1 cellular context compared by ENCODE assay signal in the genomic region with DNA sequence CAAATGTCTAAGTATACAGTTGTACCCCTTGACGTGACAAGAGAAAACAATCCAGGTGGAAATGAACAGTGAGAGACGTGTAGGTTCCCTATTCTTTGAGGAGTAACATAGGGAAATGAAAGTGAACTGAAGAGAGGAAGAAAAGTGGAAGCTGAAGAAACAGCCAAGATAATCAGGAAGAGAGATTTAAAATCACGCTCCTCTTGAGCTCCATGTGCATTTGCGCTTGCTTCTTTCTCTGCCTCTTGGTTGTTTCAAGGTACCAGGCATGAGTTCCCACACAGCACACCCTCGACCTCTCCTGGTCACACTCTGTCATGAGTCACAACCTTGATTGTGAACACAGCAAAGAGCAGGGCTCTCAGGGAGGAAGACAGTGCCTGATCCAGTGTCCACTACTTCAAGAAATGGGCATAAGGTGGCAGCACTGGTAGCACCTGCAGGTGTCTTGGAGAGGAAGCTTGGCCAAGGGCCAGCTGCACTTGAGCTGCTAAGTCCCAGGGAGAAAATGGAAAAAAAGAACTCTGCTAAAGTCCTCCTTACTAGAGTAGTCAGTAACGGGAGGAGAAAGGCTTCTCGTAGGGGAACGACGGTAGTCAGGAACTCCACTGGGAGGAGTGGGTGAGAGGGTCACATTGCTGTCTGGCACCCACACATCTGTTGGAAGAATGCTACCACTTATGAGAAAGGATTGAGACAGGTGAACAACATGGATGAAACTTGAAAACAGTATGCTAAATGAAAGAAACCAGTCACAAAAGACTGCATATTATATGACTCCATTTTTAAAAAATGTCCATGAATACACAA.
A peak's percentile ranks its signal among the peaks of the same experiment; 100 is the strongest.
TF ChIP-seq lines count a peak whose summit lies in the region.

No MANE protein-coding gene starts in this region.

TF ChIP-seq in HepG2, 621 proteins besides CTCF, POLR2A, EP300 and RAD21 (continued from another document and continues in another):
- TF ChIP-seq, protein P1, sequence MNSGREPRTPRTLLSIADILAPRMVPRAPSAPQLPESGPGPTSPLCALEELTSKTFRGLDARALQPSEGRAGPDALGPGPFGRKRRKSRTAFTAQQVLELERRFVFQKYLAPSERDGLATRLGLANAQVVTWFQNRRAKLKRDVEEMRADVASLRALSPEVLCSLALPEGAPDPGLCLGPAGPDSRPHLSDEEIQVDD (CRISPR knock-in tag; IDR thresholded peaks at IDR 0.05; ENCODE audit: borderline replicate concordance): no peak
- TF ChIP-seq ZNF326 (CRISPR knock-in tag; IDR thresholded peaks at IDR 0.05; ENCODE audit: borderline replicate concordance) (no peak), ZNF501 (CRISPR knock-in tag; IDR thresholded peaks at IDR 0.05) (no peak), SCMH1 (CRISPR knock-in tag; IDR thresholded peaks at IDR 0.05; ENCODE audit: borderline replicate concordance) (no peak), FOXP1 (IDR thresholded peaks at IDR 0.05) (no peak), FOXP1 (CRISPR knock-in tag; IDR thresholded peaks at IDR 0.05) (0 out of 2 replicates have a peak, but pooled peaks have one; percentile 19), RAD51 (IDR thresholded peaks at IDR 0.05; ENCODE audit: borderline replicate concordance) (no peak), ZNF430 (CRISPR knock-in tag; IDR thresholded peaks at IDR 0.05) (no peak), ASH2L (IDR thresholded peaks at IDR 0.05; ENCODE audit: insufficient read length, low read depth, low read length) (no peak), ZNF382 (CRISPR knock-in tag; IDR thresholded peaks at IDR 0.05; ENCODE audit: borderline replicate concordance) (no peak), TP53 (CRISPR knock-in tag; conservative IDR thresholded peaks at IDR 0.05) (no peak), ZNF589 (CRISPR knock-in tag; conservative IDR thresholded peaks at IDR 0.05) (no peak), HDAC6 (IDR thresholded peaks at IDR 0.05; ENCODE audit: low read depth, low read length) (no peak), NFE2 (CRISPR knock-in tag; IDR thresholded peaks at IDR 0.05) (no peak), FOXA1 (IDR thresholded peaks at IDR 0.05) (no peak), FOXA1 (CRISPR knock-in tag; IDR thresholded peaks at IDR 0.05) (peak; percentile 44), KLF6 (CRISPR knock-in tag; IDR thresholded peaks at IDR 0.05) (no peak), ZNF235 (CRISPR knock-in tag; IDR thresholded peaks at IDR 0.05; ENCODE audit: borderline replicate concordance) (no peak), ZNF792 (CRISPR knock-in tag; IDR thresholded peaks at IDR 0.05) (0 out of 2 replicates have a peak, but pooled peaks have one; percentile 30), CBX5 (CRISPR knock-in tag; IDR thresholded peaks at IDR 0.05; ENCODE audit: borderline replicate concordance) (peak; percentile 53; the same call in 1 of the 2 replicates), GZF1 (CRISPR knock-in tag; IDR thresholded peaks at IDR 0.05) (no peak), RORA (CRISPR knock-in tag; IDR thresholded peaks at IDR 0.05) (no peak), MTF2 (CRISPR knock-in tag; IDR thresholded peaks at IDR 0.05; ENCODE audit: borderline replicate concordance) (no peak), ZNF24 (IDR thresholded peaks at IDR 0.05) (no peak), ZNF431 (CRISPR knock-in tag; IDR thresholded peaks at IDR 0.05; ENCODE audit: borderline replicate concordance, low read depth) (no peak), TSC22D2 (CRISPR knock-in tag; IDR thresholded peaks at IDR 0.05; ENCODE audit: borderline replicate concordance) (no peak; the same call in 1 of the 2 replicates), EED (CRISPR knock-in tag; IDR thresholded peaks at IDR 0.05) (no peak), ZNF530 (CRISPR knock-in tag; IDR thresholded peaks at IDR 0.05; ENCODE audit: low read depth) (no peak), KLF12 (CRISPR knock-in tag; IDR thresholded peaks at IDR 0.05; ENCODE audit: borderline replicate concordance) (no peak), CCDC6 (CRISPR knock-in tag; IDR thresholded peaks at IDR 0.05) (0 out of 2 replicates have a peak, but pooled peaks have one; percentile 24), FOXM1 (CRISPR knock-in tag; IDR thresholded peaks at IDR 0.05) (no peak), DMAP1 (CRISPR knock-in tag; IDR thresholded peaks at IDR 0.05) (no peak), ZNF329 (CRISPR knock-in tag; IDR thresholded peaks at IDR 0.05; ENCODE audit: low read depth) (no peak), NPAS2 (CRISPR knock-in tag; IDR thresholded peaks at IDR 0.05; ENCODE audit: borderline replicate concordance) (no peak), ZNF331 (CRISPR knock-in tag; IDR thresholded peaks at IDR 0.05) (peak; percentile 39; the same call in 1 of the 2 replicates), ZFP62 (CRISPR knock-in tag; IDR thresholded peaks at IDR 0.05) (no peak), ZSCAN30 (CRISPR knock-in tag; IDR thresholded peaks at IDR 0.05) (no peak), XRCC5 (optimal IDR thresholded peaks at IDR 0.05; ENCODE audit: low read length) (peak; percentile 77), ZSCAN21 (CRISPR knock-in tag; IDR thresholded peaks at IDR 0.05; ENCODE audit: borderline replicate concordance) (no peak), ZNF773 (CRISPR knock-in tag; IDR thresholded peaks at IDR 0.05; ENCODE audit: borderline replicate concordance) (no peak), MTA3 (CRISPR knock-in tag; IDR thresholded peaks at IDR 0.05) (no peak), ZNF768 (CRISPR knock-in tag; IDR thresholded peaks at IDR 0.05) (no peak), PPARG (CRISPR knock-in tag; conservative IDR thresholded peaks at IDR 0.05) (no peak), PRPF4 (IDR thresholded peaks at IDR 0.05; ENCODE audit: low read depth, low read length, poor library complexity, severe bottlenecking) (no peak), SOX13 (IDR thresholded peaks at IDR 0.05) (no peak), SOX13 (CRISPR knock-in tag; conservative IDR thresholded peaks at IDR 0.05 in 1 of 2, IDR thresholded peaks at IDR 0.05 in 1 of 2) (peak in 1 of 2 experiments; percentile 23; a peak in 1 of 4 replicates), NR3C1 (CRISPR knock-in tag; IDR thresholded peaks at IDR 0.05) (no peak), PHF20 (CRISPR knock-in tag; IDR thresholded peaks at IDR 0.05) (no peak), FOSL2 (CRISPR knock-in tag; IDR thresholded peaks at IDR 0.05) (peak; percentile 80), ZNF607 (CRISPR knock-in tag; IDR thresholded peaks at IDR 0.05; ENCODE audit: borderline replicate concordance) (no peak), ZNF720 (CRISPR knock-in tag; IDR thresholded peaks at IDR 0.05) (no peak), ISL2 (CRISPR knock-in tag; IDR thresholded peaks at IDR 0.05) (no peak), CAMTA2 (CRISPR knock-in tag; IDR thresholded peaks at IDR 0.05; ENCODE audit: borderline replicate concordance) (no peak), ZNF3 (CRISPR knock-in tag; IDR thresholded peaks at IDR 0.05) (no peak), HOXA3 (CRISPR knock-in tag; IDR thresholded peaks at IDR 0.05) (peak; percentile 26; the same call in 1 of the 2 replicates), HES4 (CRISPR knock-in tag; IDR thresholded peaks at IDR 0.05; ENCODE audit: borderline replicate concordance) (no peak)
- TF ChIP-seq, protein P2, sequence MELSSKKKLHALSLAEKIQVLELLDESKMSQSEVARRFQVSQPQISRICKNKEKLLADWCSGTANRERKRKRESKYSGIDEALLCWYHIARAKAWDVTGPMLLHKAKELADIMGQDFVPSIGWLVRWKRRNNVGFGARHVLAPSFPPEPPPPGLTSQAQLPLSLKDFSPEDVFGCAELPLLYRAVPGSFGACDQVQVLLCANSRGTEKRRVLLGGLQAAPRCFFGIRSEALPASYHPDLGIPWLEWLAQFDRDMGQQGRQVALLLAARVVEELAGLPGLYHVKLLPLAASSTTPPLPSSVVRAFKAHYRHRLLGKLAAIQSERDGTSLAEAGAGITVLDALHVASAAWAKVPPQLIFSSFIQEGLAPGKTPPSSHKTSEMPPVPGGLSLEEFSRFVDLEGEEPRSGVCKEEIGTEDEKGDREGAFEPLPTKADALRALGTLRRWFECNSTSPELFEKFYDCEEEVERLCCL (CRISPR knock-in tag; IDR thresholded peaks at IDR 0.05; ENCODE audit: borderline replicate concordance): no peak
- TF ChIP-seq, protein P3, sequence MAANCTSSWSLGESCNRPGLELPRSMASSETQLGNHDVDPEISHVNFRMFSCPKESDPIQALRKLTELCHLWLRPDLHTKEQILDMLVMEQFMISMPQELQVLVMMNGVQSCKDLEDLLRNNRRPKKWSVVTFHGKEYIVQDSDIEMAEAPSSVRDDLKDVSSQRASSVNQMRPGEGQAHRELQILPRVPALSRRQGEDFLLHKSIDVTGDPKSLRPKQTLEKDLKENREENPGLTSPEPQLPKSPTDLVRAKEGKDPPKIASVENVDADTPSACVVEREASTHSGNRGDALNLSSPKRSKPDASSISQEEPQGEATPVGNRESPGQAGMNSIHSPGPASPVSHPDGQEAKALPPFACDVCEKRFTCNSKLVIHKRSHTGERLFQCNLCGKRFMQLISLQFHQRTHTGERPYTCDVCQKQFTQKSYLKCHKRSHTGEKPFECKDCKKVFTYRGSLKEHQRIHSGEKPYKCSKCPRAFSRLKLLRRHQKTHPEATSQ (CRISPR knock-in tag; IDR thresholded peaks at IDR 0.05; ENCODE audit: borderline replicate concordance): no peak
- TF ChIP-seq, protein P4, sequence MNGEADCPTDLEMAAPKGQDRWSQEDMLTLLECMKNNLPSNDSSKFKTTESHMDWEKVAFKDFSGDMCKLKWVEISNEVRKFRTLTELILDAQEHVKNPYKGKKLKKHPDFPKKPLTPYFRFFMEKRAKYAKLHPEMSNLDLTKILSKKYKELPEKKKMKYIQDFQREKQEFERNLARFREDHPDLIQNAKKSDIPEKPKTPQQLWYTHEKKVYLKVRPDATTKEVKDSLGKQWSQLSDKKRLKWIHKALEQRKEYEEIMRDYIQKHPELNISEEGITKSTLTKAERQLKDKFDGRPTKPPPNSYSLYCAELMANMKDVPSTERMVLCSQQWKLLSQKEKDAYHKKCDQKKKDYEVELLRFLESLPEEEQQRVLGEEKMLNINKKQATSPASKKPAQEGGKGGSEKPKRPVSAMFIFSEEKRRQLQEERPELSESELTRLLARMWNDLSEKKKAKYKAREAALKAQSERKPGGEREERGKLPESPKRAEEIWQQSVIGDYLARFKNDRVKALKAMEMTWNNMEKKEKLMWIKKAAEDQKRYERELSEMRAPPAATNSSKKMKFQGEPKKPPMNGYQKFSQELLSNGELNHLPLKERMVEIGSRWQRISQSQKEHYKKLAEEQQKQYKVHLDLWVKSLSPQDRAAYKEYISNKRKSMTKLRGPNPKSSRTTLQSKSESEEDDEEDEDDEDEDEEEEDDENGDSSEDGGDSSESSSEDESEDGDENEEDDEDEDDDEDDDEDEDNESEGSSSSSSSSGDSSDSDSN (CRISPR knock-in tag; IDR thresholded peaks at IDR 0.05): no peak
- TF ChIP-seq, protein P5, sequence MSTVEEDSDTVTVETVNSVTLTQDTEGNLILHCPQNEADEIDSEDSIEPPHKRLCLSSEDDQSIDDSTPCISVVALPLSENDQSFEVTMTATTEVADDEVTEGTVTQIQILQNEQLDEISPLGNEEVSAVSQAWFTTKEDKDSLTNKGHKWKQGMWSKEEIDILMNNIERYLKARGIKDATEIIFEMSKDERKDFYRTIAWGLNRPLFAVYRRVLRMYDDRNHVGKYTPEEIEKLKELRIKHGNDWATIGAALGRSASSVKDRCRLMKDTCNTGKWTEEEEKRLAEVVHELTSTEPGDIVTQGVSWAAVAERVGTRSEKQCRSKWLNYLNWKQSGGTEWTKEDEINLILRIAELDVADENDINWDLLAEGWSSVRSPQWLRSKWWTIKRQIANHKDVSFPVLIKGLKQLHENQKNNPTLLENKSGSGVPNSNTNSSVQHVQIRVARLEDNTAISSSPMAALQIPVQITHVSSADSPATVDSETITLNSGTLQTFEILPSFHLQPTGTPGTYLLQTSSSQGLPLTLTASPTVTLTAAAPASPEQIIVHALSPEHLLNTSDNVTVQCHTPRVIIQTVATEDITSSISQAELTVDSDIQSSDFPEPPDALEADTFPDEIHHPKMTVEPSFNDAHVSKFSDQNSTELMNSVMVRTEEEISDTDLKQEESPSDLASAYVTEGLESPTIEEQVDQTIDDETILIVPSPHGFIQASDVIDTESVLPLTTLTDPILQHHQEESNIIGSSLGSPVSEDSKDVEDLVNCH (CRISPR knock-in tag; IDR thresholded peaks at IDR 0.05): no peak
- TF ChIP-seq, protein P6, sequence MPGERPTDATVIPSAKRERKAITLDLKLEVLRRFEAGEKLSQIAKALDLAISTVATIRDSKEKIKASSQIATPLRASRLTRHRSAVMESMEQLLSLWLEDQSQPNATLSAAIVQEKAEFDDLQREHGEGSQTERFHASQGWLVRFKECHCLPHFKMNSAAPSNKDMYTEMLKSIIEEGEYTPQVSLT (CRISPR knock-in tag; IDR thresholded peaks at IDR 0.05; ENCODE audit: borderline replicate concordance, low read depth): no peak
- TF ChIP-seq, protein P7, sequence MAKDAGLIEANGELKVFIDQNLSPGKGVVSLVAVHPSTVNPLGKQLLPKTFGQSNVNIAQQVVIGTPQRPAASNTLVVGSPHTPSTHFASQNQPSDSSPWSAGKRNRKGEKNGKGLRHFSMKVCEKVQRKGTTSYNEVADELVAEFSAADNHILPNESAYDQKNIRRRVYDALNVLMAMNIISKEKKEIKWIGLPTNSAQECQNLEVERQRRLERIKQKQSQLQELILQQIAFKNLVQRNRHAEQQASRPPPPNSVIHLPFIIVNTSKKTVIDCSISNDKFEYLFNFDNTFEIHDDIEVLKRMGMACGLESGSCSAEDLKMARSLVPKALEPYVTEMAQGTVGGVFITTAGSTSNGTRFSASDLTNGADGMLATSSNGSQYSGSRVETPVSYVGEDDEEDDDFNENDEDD (CRISPR knock-in tag; IDR thresholded peaks at IDR 0.05; ENCODE audit: borderline replicate concordance): peak; percentile 29; the same call in 1 of the 2 replicates
- TF ChIP-seq, protein P8, sequence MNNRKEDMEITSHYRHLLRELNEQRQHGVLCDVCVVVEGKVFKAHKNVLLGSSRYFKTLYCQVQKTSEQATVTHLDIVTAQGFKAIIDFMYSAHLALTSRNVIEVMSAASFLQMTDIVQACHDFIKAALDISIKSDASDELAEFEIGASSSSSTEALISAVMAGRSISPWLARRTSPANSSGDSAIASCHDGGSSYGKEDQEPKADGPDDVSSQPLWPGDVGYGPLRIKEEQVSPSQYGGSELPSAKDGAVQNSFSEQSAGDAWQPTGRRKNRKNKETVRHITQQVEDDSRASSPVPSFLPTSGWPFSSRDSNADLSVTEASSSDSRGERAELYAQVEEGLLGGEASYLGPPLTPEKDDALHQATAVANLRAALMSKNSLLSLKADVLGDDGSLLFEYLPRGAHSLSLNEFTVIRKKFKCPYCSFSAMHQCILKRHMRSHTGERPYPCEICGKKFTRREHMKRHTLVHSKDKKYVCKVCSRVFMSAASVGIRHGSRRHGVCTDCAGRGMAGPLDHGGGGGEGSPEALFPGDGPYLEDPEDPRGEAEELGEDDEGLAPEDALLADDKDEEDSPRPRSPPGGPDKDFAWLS (CRISPR knock-in tag; IDR thresholded peaks at IDR 0.05; ENCODE audit: borderline replicate concordance): no peak
- TF ChIP-seq, protein P9, sequence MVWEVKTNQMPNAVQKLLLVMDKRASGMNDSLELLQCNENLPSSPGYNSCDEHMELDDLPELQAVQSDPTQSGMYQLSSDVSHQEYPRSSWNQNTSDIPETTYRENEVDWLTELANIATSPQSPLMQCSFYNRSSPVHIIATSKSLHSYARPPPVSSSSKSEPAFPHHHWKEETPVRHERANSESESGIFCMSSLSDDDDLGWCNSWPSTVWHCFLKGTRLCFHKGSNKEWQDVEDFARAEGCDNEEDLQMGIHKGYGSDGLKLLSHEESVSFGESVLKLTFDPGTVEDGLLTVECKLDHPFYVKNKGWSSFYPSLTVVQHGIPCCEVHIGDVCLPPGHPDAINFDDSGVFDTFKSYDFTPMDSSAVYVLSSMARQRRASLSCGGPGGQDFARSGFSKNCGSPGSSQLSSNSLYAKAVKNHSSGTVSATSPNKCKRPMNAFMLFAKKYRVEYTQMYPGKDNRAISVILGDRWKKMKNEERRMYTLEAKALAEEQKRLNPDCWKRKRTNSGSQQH (CRISPR knock-in tag; IDR thresholded peaks at IDR 0.05; ENCODE audit: low read depth): no peak
